In genomic region chr2:120886534-120886961, GRCh38 we compare ENCODE assay signal across 24 cellular contexts.
A peak's percentile ranks its signal among the peaks of the same experiment; 100 is the strongest.
DNase-seq lines count a peak whose midpoint lies in the region; ATAC-seq and TF ChIP-seq lines count a peak whose summit lies in the region.
"Had no signal": no experiment of that assay in that cellular context is flagged by ENCODE, and none has a peak within 500 bp of the region (broad histone marks: within the 10 kb centered on the region; RNA-seq: fewer than 3 reads in every experiment).

No MANE protein-coding gene starts in this region.

- peaks cover 11% of the 10 kb centered on the region; the same call in 1 of the 2 replicates for H3K79me2 ChIP-seq in SK-N-SH (ENCODE audit: insufficient read depth)

- no peaks in the 10 kb centered on the region for H3K27me3 ChIP-seq in SK-N-SH (ENCODE audit: insufficient read depth)
- H3K27me3 ChIP-seq: body of pancreas, upper lobe of left lung had no signal

- 0 out of 2 replicates have a peak, but pooled peaks cover 3% of the 10 kb centered on the region for H4K20me1 ChIP-seq in SK-N-SH (ENCODE audit: insufficient read depth)

- no peaks in the 10 kb centered on the region for H3K9me2 ChIP-seq in SK-N-SH

- DNase-seq in SK-N-SH (peak; percentile 47), chondrocyte (ENCODE audit: low spot score) (peak; percentile 68), neural crest cell (ENCODE audit: low read depth, low spot score) (no peak), COR-L47 (lab: John Stamatoyannopoulos, UW) (no peak), foreskin melanocyte (no peak)
- DNase-seq in activated naive CD4-positive, alpha-beta T cell treated with anti-CD3 and anti-CD28 coated beads, Interleukin-2, amount 10 ng/mL, durations not matched to agents 7 days and 5 days = no peak
- DNase-seq: activated CD4-positive, alpha-beta memory T cell treated with anti-CD3 and anti-CD28 coated beads, Interleukin-2, amount 10 ng/mL, durations not matched to agents 7 days and 5 days; activated CD4-positive, alpha-beta T cell treated with anti-CD3 and anti-CD28 coated beads for 1 hour; activated CD8-positive, alpha-beta memory T cell treated with anti-CD3 and anti-CD28 coated beads, Interleukin-2, amount 50 U/mL, for 4 hours; activated naive CD4-positive, alpha-beta T cell treated with Interleukin-2 at 50 U/mL for 16 hours; CD4-positive, CD25-positive, alpha-beta regulatory T cell; hippocampal formation; naive B cell; NCI-H187 treated with DMSO at 0.1 percent for 48 hours; NK-92 treated with Interleukin-12 subunit alpha and Interleukin-12 subunit beta, amount 100 ng/mL, for 24 hours; PC-9; Right ventricle myocardium superior; stimulated activated naive B cell treated with anti-CD40 and anti-IgM and Interleukin-4, amounts not matched to agents 10 μg/mL and 1 μg/mL and 100 μg/mL, for 72 hours; upper lobe of left lung had no signal

- H3K36me3 Mint-ChIP-seq in chondrocyte (ENCODE audit: low read depth) (peaks cover 2% of the 10 kb centered on the region), neural crest cell (ENCODE audit: low read depth) (no peaks in the 10 kb centered on the region)
- no peaks in the 10 kb centered on the region for H3K36me3 Mint-ChIP-seq in activated naive CD4-positive, alpha-beta T cell treated with anti-CD3 and anti-CD28 coated beads, Interleukin-2, amount 10 ng/mL, durations not matched to agents 7 days and 5 days
- H3K36me3 Mint-ChIP-seq: CD4-positive, CD25-positive, alpha-beta regulatory T cell; naive B cell; stimulated activated naive B cell treated with anti-CD40 and anti-IgM and Interleukin-4, amounts not matched to agents 10 μg/mL and 1 μg/mL and 100 μg/mL, for 72 hours had no signal

- ATAC-seq in SK-N-SH treated with all-trans-retinoic acid at 6 μM for 48 hours = no peak
- ATAC-seq in HG02840 (IDR thresholded peaks at IDR 0.05; ENCODE audit: low FRiP score, unreplicated experiment) = no peak
- ATAC-seq: body of pancreas; left lobe of liver; stimulated activated naive B cell treated with anti-CD40 and anti-IgM and Interleukin-4, amounts not matched to agents 10 μg/mL and 1 μg/mL and 100 μg/mL, for 72 hours had no signal

- 92% methylated on average over 10 of the region's 10 CpGs for WGBS in SK-N-SH (ENCODE audit: low lambda C conversion rate)

- H3K27ac Mint-ChIP-seq in chondrocyte (ENCODE audit: unreplicated experiment) (no peak overlapping the region), neural crest cell (ENCODE audit: unreplicated experiment) (peak overlapping the region; percentile 67)
- H3K27ac Mint-ChIP-seq in activated naive CD4-positive, alpha-beta T cell treated with anti-CD3 and anti-CD28 coated beads, Interleukin-2, amount 10 ng/mL, durations not matched to agents 7 days and 5 days = no peak overlapping the region
- H3K27ac Mint-ChIP-seq: activated CD4-positive, alpha-beta memory T cell treated with anti-CD3 and anti-CD28 coated beads, Interleukin-2, amount 10 ng/mL, durations not matched to agents 7 days and 5 days; CD4-positive, CD25-positive, alpha-beta regulatory T cell; naive B cell; stimulated activated naive B cell treated with anti-CD40 and anti-IgM and Interleukin-4, amounts not matched to agents 10 μg/mL and 1 μg/mL and 100 μg/mL, for 72 hours; T-helper 2 cell treated with Interferon-gamma antibody and Interleukin-4, amounts not matched to agents 5 μg/mL and 100 μg/mL, for 36 hours had no signal

- H3K4me3 Mint-ChIP-seq in chondrocyte (ENCODE audit: unreplicated experiment) (no peak overlapping the region), neural crest cell (no peak overlapping the region)
- no peak overlapping the region for H3K4me3 Mint-ChIP-seq in activated naive CD4-positive, alpha-beta T cell treated with anti-CD3 and anti-CD28 coated beads, Interleukin-2, amount 10 ng/mL, durations not matched to agents 7 days and 5 days
- H3K4me3 Mint-ChIP-seq: activated CD4-positive, alpha-beta memory T cell treated with anti-CD3 and anti-CD28 coated beads, Interleukin-2, amount 10 ng/mL, durations not matched to agents 7 days and 5 days; CD4-positive, CD25-positive, alpha-beta regulatory T cell; stimulated activated naive B cell treated with anti-CD40 and anti-IgM and Interleukin-4, amounts not matched to agents 10 μg/mL and 1 μg/mL and 100 μg/mL, for 72 hours; T-helper 2 cell treated with Interferon-gamma antibody and Interleukin-4, amounts not matched to agents 5 μg/mL and 100 μg/mL, for 36 hours had no signal

- no peak for TF ChIP-seq EP300 in SK-N-SH (IDR thresholded peaks at IDR 0.05; ENCODE audit: borderline replicate concordance in 1 of 2, low read depth in 1 of 2, low read length in 1 of 2)

- TF ChIP-seq CTCF in SK-N-SH (IDR thresholded peaks at IDR 0.05) = no peak
- TF ChIP-seq CTCF in chondrocyte (IDR thresholded peaks at IDR 0.05) = no peak
- TF ChIP-seq CTCF in neural crest cell (conservative IDR thresholded peaks at IDR 0.05) = no peak

- TF ChIP-seq RAD21 in SK-N-SH (IDR thresholded peaks at IDR 0.05; ENCODE audit: low read length) = no peak

- H3K9me3 Mint-ChIP-seq in chondrocyte (ENCODE audit: low read depth) (no peaks in the 10 kb centered on the region), neural crest cell (no peaks in the 10 kb centered on the region)
- H3K9me3 Mint-ChIP-seq in activated naive CD4-positive, alpha-beta T cell treated with anti-CD3 and anti-CD28 coated beads, Interleukin-2, amount 10 ng/mL, durations not matched to agents 7 days and 5 days = no peaks in the 10 kb centered on the region
- H3K9me3 Mint-ChIP-seq: activated CD4-positive, alpha-beta memory T cell treated with anti-CD3 and anti-CD28 coated beads, Interleukin-2, amount 10 ng/mL, durations not matched to agents 7 days and 5 days; naive B cell; stimulated activated naive B cell treated with anti-CD40 and anti-IgM and Interleukin-4, amounts not matched to agents 10 μg/mL and 1 μg/mL and 100 μg/mL, for 72 hours; T-helper 2 cell treated with Interferon-gamma antibody and Interleukin-4, amounts not matched to agents 5 μg/mL and 100 μg/mL, for 36 hours had no signal

- H3K27me3 Mint-ChIP-seq in chondrocyte (ENCODE audit: low read depth) (no peaks in the 10 kb centered on the region), neural crest cell (ENCODE audit: low read depth) (no peaks in the 10 kb centered on the region)
- H3K27me3 Mint-ChIP-seq in activated naive CD4-positive, alpha-beta T cell treated with anti-CD3 and anti-CD28 coated beads, Interleukin-2, amount 10 ng/mL, durations not matched to agents 7 days and 5 days = no peaks in the 10 kb centered on the region
- H3K27me3 Mint-ChIP-seq: activated CD4-positive, alpha-beta memory T cell treated with anti-CD3 and anti-CD28 coated beads, Interleukin-2, amount 10 ng/mL, durations not matched to agents 7 days and 5 days; CD4-positive, CD25-positive, alpha-beta regulatory T cell; stimulated activated naive B cell treated with anti-CD40 and anti-IgM and Interleukin-4, amounts not matched to agents 10 μg/mL and 1 μg/mL and 100 μg/mL, for 72 hours had no signal

- H3K4me1 ChIP-seq in SK-N-SH (ENCODE audit: control insufficient read depth in 1 of 2, insufficient read depth in 2 of 2, low read depth in 1 of 2, low read length in 1 of 2) = peaks cover 0 to 37% of the 10 kb centered on the region in 2 experiments; a peak in 2 of 4 replicates

- no peak overlapping the region for H2AFZ ChIP-seq in SK-N-SH (ENCODE audit: low read depth)
- H2AFZ ChIP-seq: PC-9 had no signal

- CTCF ChIA-PET in SK-N-SH (lab: Yijun Ruan, JAX) = interaction anchor here (2.6 kb wide), 1 partner anchor 17 kb away, joined by 6 read pairs; no protein-coding TSS in a partner anchor
- CTCF ChIA-PET in activated naive CD4-positive, alpha-beta T cell treated with anti-CD3 and anti-CD28 coated beads, Interleukin-2, amount 10 ng/mL, durations not matched to agents 7 days and 5 days (lab: Charles Lee) = no interaction called here

- H3K4me1 Mint-ChIP-seq in chondrocyte (ENCODE audit: low read depth) = peaks cover 21% of the 10 kb centered on the region
- H3K4me1 Mint-ChIP-seq in neural crest cell = peaks cover 66% of the 10 kb centered on the region
- H3K4me1 Mint-ChIP-seq in activated naive CD4-positive, alpha-beta T cell treated with anti-CD3 and anti-CD28 coated beads, Interleukin-2, amount 10 ng/mL, durations not matched to agents 7 days and 5 days = no peaks in the 10 kb centered on the region
- H3K4me1 Mint-ChIP-seq: activated CD4-positive, alpha-beta memory T cell treated with anti-CD3 and anti-CD28 coated beads, Interleukin-2, amount 10 ng/mL, durations not matched to agents 7 days and 5 days; CD4-positive, CD25-positive, alpha-beta regulatory T cell; naive B cell; stimulated activated naive B cell treated with anti-CD40 and anti-IgM and Interleukin-4, amounts not matched to agents 10 μg/mL and 1 μg/mL and 100 μg/mL, for 72 hours had no signal

- no peak overlapping the region for H3K9ac ChIP-seq in SK-N-SH

- no peak overlapping the region for H3K4me3 ChIP-seq in SK-N-SH (ENCODE audit: low read depth in 2 of 2, low read length in 1 of 2)
- H3K4me3 ChIP-seq: body of pancreas, PC-9, upper lobe of left lung had no signal

- H3F3A ChIP-seq in SK-N-SH (replicated peaks; ENCODE audit: insufficient read depth) = no peaks in the 10 kb centered on the region

- no peak overlapping the region for H3K4me2 ChIP-seq in SK-N-SH
- H3K4me2 ChIP-seq: PC-9 had no signal

- POLR2A ChIA-PET in SK-N-SH (lab: Yijun Ruan, JAX) = no interaction called here

- no peaks in the 10 kb centered on the region for H3K36me3 ChIP-seq in SK-N-SH (replicated peaks in 1 of 2; ENCODE audit: control insufficient read depth in 1 of 2, insufficient read depth in 2 of 2, low read length in 1 of 2)
- H3K36me3 ChIP-seq: upper lobe of left lung had no signal

- peak overlapping the region in 1 of 2 experiments; percentile 18; a peak in 2 of 4 replicates for H3K27ac ChIP-seq in SK-N-SH (ENCODE audit: low read depth in 2 of 2, low read length in 1 of 2)
- H3K27ac ChIP-seq: body of pancreas, PC-9, upper lobe of left lung had no signal

- no peaks in the 10 kb centered on the region for H3K9me3 ChIP-seq in SK-N-SH
- H3K9me3 ChIP-seq: body of pancreas, upper lobe of left lung had no signal

TF ChIP-seq in SK-N-SH, 30 proteins besides CTCF, POLR2A, EP300 and RAD21 (continues in another document):
- TF ChIP-seq MEF2A (IDR thresholded peaks at IDR 0.05; ENCODE audit: borderline replicate concordance, low read depth) (no peak), FOXM1 (IDR thresholded peaks at IDR 0.05; ENCODE audit: low read depth) (no peak), FOSL2 (IDR thresholded peaks at IDR 0.05; ENCODE audit: borderline replicate concordance, low read depth) (no peak), SIN3A (IDR thresholded peaks at IDR 0.05; ENCODE audit: borderline replicate concordance, low read depth, low read length) (no peak), RFX5 (IDR thresholded peaks at IDR 0.05; ENCODE audit: low read length) (no peak)

TF ChIP-seq in SK-N-SH treated with all-trans-retinoic acid at 6 μM for 48 hours, 23 proteins besides CTCF, POLR2A, EP300 and RAD21 (continues in another document):
- no peak for TF ChIP-seq SNAI2 (CRISPR knock-in tag; IDR thresholded peaks at IDR 0.05)

Comparison
In these comparisons a context has a peak if more than half of its experiments do, and no peak if none do; other contexts are left out.
1. DNase-seq: peak in SK-N-SH (single experiment) and chondrocyte (single experiment); none in neural crest cell (single experiment), COR-L47 (single experiment), activated naive CD4-positive, alpha-beta T cell treated with anti-CD3 and anti-CD28 coated beads, Interleukin-2, amount 10 ng/mL, durations not matched to agents 7 days and 5 days (single experiment) and foreskin melanocyte (single experiment).